17 cellular contexts compared by ENCODE assay signal in the genomic region with DNA sequence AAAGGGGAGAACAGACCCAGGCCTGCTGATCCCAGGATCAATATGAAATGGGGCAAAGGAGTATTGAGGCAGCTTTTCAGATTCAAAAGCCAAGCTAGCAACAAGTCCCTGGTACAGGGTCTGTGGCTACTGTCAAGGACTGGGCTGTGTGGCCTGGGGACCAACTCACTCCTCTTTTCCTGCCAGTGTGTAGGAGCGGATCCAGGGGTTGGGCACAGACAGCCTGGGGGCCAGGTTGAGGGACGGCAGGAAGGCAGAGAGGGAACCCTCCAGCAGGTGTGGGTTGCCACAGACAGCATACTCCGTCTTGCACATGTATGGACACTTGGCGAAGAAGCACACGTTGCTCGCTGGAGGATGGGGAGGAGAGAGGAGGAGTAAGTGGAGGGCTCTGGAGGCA. TPM values are rescaled to one million over a fixed set of nuclear protein-coding genes. Genes with fewer than 3 reads are reported as not detected.
"Had no signal": no experiment of that assay in that cellular context is flagged by ENCODE, and none has a peak within 500 bp of the region (broad histone marks: within the 10 kb centered on the region; RNA-seq: fewer than 3 reads in every experiment).

No MANE protein-coding gene starts in this region.

- H3K9me3 Mint-ChIP-seq: activated CD4-positive, alpha-beta memory T cell treated with anti-CD3 and anti-CD28 coated beads, Interleukin-2, amount 10 ng/mL, durations not matched to agents 7 days and 5 days; dendritic cell treated with granulocyte-macrophage colony-stimulating factor and Interleukin-4, amounts not matched to agents 40 ng/mL and 50 ng/mL, for 4 days; stimulated activated memory B cell treated with anti-CD40 and anti-IgM and Interleukin-4, amounts not matched to agents 10 μg/mL and 1 μg/mL and 100 μg/mL, for 72 hours had no signal

- H3K4me1 Mint-ChIP-seq: activated CD4-positive, alpha-beta memory T cell treated with anti-CD3 and anti-CD28 coated beads, Interleukin-2, amount 10 ng/mL, durations not matched to agents 7 days and 5 days; stimulated activated memory B cell treated with anti-CD40 and anti-IgM and Interleukin-4, amounts not matched to agents 10 μg/mL and 1 μg/mL and 100 μg/mL, for 72 hours; WTC11 had no signal

- H3K9me3 ChIP-seq: neutrophil had no signal

- H3K9ac ChIP-seq: parathyroid adenoma had no signal

- H3K27ac ChIP-seq: neutrophil, parathyroid adenoma had no signal

- H3K27me3 Mint-ChIP-seq: activated CD4-positive, alpha-beta memory T cell treated with anti-CD3 and anti-CD28 coated beads, Interleukin-2, amount 10 ng/mL, durations not matched to agents 7 days and 5 days; dendritic cell treated with granulocyte-macrophage colony-stimulating factor and Interleukin-4, amounts not matched to agents 40 ng/mL and 50 ng/mL, for 4 days; stimulated activated memory B cell treated with anti-CD40 and anti-IgM and Interleukin-4, amounts not matched to agents 10 μg/mL and 1 μg/mL and 100 μg/mL, for 72 hours had no signal

- H3K79me2 ChIP-seq: parathyroid adenoma had no signal

- ATAC-seq: activated T-cell treated with anti-CD3 and anti-CD28 coated beads, Interleukin-2, amount 50 U/mL, for 72 hours; stimulated activated memory B cell treated with anti-CD40 and anti-IgM and Interleukin-4, amounts not matched to agents 10 μg/mL and 1 μg/mL and 100 μg/mL, for 72 hours; WTC11 had no signal

- H3K27me3 ChIP-seq: neutrophil had no signal

- H2AFZ ChIP-seq: parathyroid adenoma had no signal

- H3K27ac Mint-ChIP-seq: activated CD4-positive, alpha-beta memory T cell treated with anti-CD3 and anti-CD28 coated beads, Interleukin-2, amount 10 ng/mL, durations not matched to agents 7 days and 5 days; activated T-cell treated with anti-CD3 and anti-CD28 coated beads, Interleukin-2, amount 50 U/mL, for 72 hours; dendritic cell treated with granulocyte-macrophage colony-stimulating factor and Interleukin-4, amounts not matched to agents 40 ng/mL and 50 ng/mL, for 4 days; stimulated activated memory B cell treated with anti-CD40 and anti-IgM and Interleukin-4, amounts not matched to agents 10 μg/mL and 1 μg/mL and 100 μg/mL, for 72 hours had no signal

- DNase-seq: activated CD4-positive, alpha-beta memory T cell treated with anti-CD3 and anti-CD28 coated beads, Interleukin-2, amount 10 ng/mL, durations not matched to agents 7 days and 5 days; activated CD4-positive, alpha-beta T cell treated with anti-CD3 and anti-CD28 coated beads for 4 hours; activated CD8-positive, alpha-beta memory T cell treated with anti-CD3 and anti-CD28 coated beads, Interleukin-2, amount 50 U/mL, for 4 hours; activated gamma-delta T cell treated with Interleukin-2 at 50 U/mL for 16 hours; activated T-cell treated with anti-CD3 and anti-CD28 coated beads, Interleukin-2, amount 50 U/mL, for 72 hours; aorta; effector memory CD4-positive, alpha-beta T cell; foreskin fibroblast; glutamatergic neuron; hypothalamus; T-helper 2 cell had no signal

- H3K4me1 ChIP-seq: parathyroid adenoma had no signal

- H3K4me3 Mint-ChIP-seq: activated CD4-positive, alpha-beta memory T cell treated with anti-CD3 and anti-CD28 coated beads, Interleukin-2, amount 10 ng/mL, durations not matched to agents 7 days and 5 days; activated T-cell treated with anti-CD3 and anti-CD28 coated beads, Interleukin-2, amount 50 U/mL, for 72 hours; dendritic cell treated with granulocyte-macrophage colony-stimulating factor and Interleukin-4, amounts not matched to agents 40 ng/mL and 50 ng/mL, for 4 days; stimulated activated memory B cell treated with anti-CD40 and anti-IgM and Interleukin-4, amounts not matched to agents 10 μg/mL and 1 μg/mL and 100 μg/mL, for 72 hours; WTC11 had no signal

RNA-seq across cellular contexts. Expression of gene FAM20A, which starts 59.4 kb away (rescaled TPM):
- total RNA-seq: activated CD4-positive, alpha-beta memory T cell treated with anti-CD3 and anti-CD28 coated beads, Interleukin-2, amount 10 ng/mL, durations not matched to agents 7 days and 5 days; activated T-cell treated with anti-CD3 and anti-CD28 coated beads, Interleukin-2, amount 50 U/mL, for 72 hours; lung microvascular endothelial cell had no signal
